In genomic region chr1:230682274-230682673, GRCh38 we compare ENCODE assay signal across 12 cellular contexts. TPM values are rescaled to one million over a fixed set of nuclear protein-coding genes. Genes with fewer than 3 reads are reported as not detected.
DNase-seq lines count a peak whose midpoint lies in the region; ATAC-seq and TF ChIP-seq lines count a peak whose summit lies in the region.
"Had no signal": no experiment of that assay in that cellular context is flagged by ENCODE, and none has a peak within 500 bp of the region (broad histone marks: within the 10 kb centered on the region; RNA-seq: fewer than 3 reads in every experiment).

No MANE protein-coding gene starts in this region.

- WGBS in suprapubic skin, result 43% methylated on average over 3 of the region's 3 CpGs

- no peaks in the 10 kb centered on the region for H3F3A ChIP-seq in neural progenitor cell (ENCODE audit: low read depth)

- H4K20me1 ChIP-seq in neural progenitor cell (ENCODE audit: low read depth), result no peaks in the 10 kb centered on the region

- H3K27ac Mint-ChIP-seq in neural progenitor cell, result no peak overlapping the region

- in situ Hi-C loops in astrocyte of the spinal cord (cut with HindIII; ENCODE audit: low sequenced_read_pairs), result no loop called here

- intact Hi-C loops in left colon (cut with DNase I, micrococcal nuclease), result loop anchor here in 1 of 2 donors (10.0 kb wide), 1 partner anchor 93 kb away; no protein-coding TSS in a partner anchor

- no peaks in the 10 kb centered on the region for H3K27me3 Mint-ChIP-seq in neural progenitor cell (ENCODE audit: insufficient read depth, low read depth)

- no peaks in the 10 kb centered on the region for H3K4me1 ChIP-seq in neural progenitor cell
- H3K4me1 ChIP-seq in suprapubic skin, result peaks cover 11% of the 10 kb centered on the region

- TF ChIP-seq CTCF in C4-2B (conservative IDR thresholded peaks at IDR 0.05) (no peak), astrocyte of the spinal cord (IDR thresholded peaks at IDR 0.05; ENCODE audit: low read depth, low read length) (no peak), neural progenitor cell (IDR thresholded peaks at IDR 0.05) (no peak), suprapubic skin (IDR thresholded peaks at IDR 0.05) (no peak)

- no peak overlapping the region for H3K4me2 ChIP-seq in neural progenitor cell

- peaks cover 23% of the 10 kb centered on the region for H3K36me3 Mint-ChIP-seq in neural progenitor cell

- no peaks in the 10 kb centered on the region for H3K4me1 Mint-ChIP-seq in neural progenitor cell

- no peak for TF ChIP-seq EP300 in suprapubic skin (IDR thresholded peaks at IDR 0.05)

- no peak overlapping the region for H3K4me3 Mint-ChIP-seq in neural progenitor cell

- ATAC-seq in left colon, result no peak

- H3K9me3 ChIP-seq in neural progenitor cell (ENCODE audit: low read depth) (no peaks in the 10 kb centered on the region), suprapubic skin (no peaks in the 10 kb centered on the region)
- H3K9me3 ChIP-seq: BE2C had no signal

- peak overlapping the region; percentile 56; the same call in 1 of the 2 replicates for H3K27ac ChIP-seq in C4-2B
- no peak overlapping the region for H3K27ac ChIP-seq in neural progenitor cell
- no peak overlapping the region for H3K27ac ChIP-seq in suprapubic skin

- H3K9ac ChIP-seq in neural progenitor cell, result no peak overlapping the region

- no peaks in the 10 kb centered on the region for H3K9me3 Mint-ChIP-seq in neural progenitor cell

- no peak for TF ChIP-seq POLR2A in suprapubic skin (IDR thresholded peaks at IDR 0.05)

- DNase-seq in NCI-H1092 treated with DMSO at 0.1 percent for 48 hours (lab: John Stamatoyannopoulos, UW), result peak; percentile 72
- peak; percentile 7 for DNase-seq in astrocyte of the spinal cord (ENCODE audit: low read depth, low spot score)
- DNase-seq in medulla oblongata (ENCODE audit: extremely low spot score), result peak; percentile 66
- DNase-seq in left colon, result no peak
- no peak for DNase-seq in neural progenitor cell (ENCODE audit: low spot score)
- no peak for DNase-seq in DMS114 treated with DMSO at 0.1 percent for 48 hours (lab: John Stamatoyannopoulos, UW; ENCODE audit: unreplicated experiment)
- DNase-seq in suprapubic skin (ENCODE audit: low spot score in 2 of 2), result no peak
- DNase-seq: NCI-H526 had no signal

- H3K27me3 ChIP-seq in neural progenitor cell (no peaks in the 10 kb centered on the region), suprapubic skin (no peaks in the 10 kb centered on the region)
- H3K27me3 ChIP-seq: BE2C had no signal

- H3K36me3 ChIP-seq in neural progenitor cell (peaks cover 31% of the 10 kb centered on the region), suprapubic skin (peaks cover 86% of the 10 kb centered on the region)

- H2AFZ ChIP-seq in neural progenitor cell (replicated peaks), result no peak overlapping the region

- no peaks in the 10 kb centered on the region for H3K79me2 ChIP-seq in neural progenitor cell (ENCODE audit: low read depth)

- H3K4me3 ChIP-seq in astrocyte of the spinal cord (ENCODE audit: low read depth, low read length), result no peak overlapping the region
- no peak overlapping the region for H3K4me3 ChIP-seq in neural progenitor cell
- no peak overlapping the region for H3K4me3 ChIP-seq in suprapubic skin

RNA-seq across cellular contexts. Expression of gene AGT, which starts 31.6 kb away (rescaled TPM):
- 1 to 10 TPM; 1.2 to 2.1 TPM for total RNA-seq in left colon
- total RNA-seq in neural progenitor cell (ENCODE audit: low replicate concordance), result 0.15 and 0.80 TPM in 2 replicates
- total RNA-seq in suprapubic skin, result 1 to 10 TPM in 2 of 4 donors, not detected in 2; 1.6 to 5.0 TPM
- total RNA-seq: dermis microvascular lymphatic vessel endothelial cell; T-helper 1 cell treated with Interleukin-12 subunit alpha and Interleukin-12 subunit beta and Interleukin-4 antibody, amounts not matched to agents 30 ng/mL and 1 ng/mL, for 36 hours had no signal

RNA-seq across cellular contexts. Expression of gene COG2, which starts 40.0 kb away (rescaled TPM):
- total RNA-seq in left colon, result 10 to 100 TPM; 45.3 to 53.5 TPM
- 33.5 and 38.9 TPM in 2 replicates for total RNA-seq in neural progenitor cell (ENCODE audit: low replicate concordance)
- total RNA-seq in suprapubic skin, result 10 to 100 TPM; 21.9 to 34.4 (median 23.8) TPM

Comparison
In these comparisons a context has a peak if more than half of its experiments do, and no peak if none do; other contexts are left out.
1. DNase-seq: peak in NCI-H1092 treated with DMSO at 0.1 percent for 48 hours (single experiment), astrocyte of the spinal cord (single experiment) and medulla oblongata (single experiment); none in left colon (0 of 2), neural progenitor cell (single experiment), DMS114 treated with DMSO at 0.1 percent for 48 hours (single experiment) and suprapubic skin (0 of 2).